8 cellular contexts compared by ENCODE assay signal in the genomic region with DNA sequence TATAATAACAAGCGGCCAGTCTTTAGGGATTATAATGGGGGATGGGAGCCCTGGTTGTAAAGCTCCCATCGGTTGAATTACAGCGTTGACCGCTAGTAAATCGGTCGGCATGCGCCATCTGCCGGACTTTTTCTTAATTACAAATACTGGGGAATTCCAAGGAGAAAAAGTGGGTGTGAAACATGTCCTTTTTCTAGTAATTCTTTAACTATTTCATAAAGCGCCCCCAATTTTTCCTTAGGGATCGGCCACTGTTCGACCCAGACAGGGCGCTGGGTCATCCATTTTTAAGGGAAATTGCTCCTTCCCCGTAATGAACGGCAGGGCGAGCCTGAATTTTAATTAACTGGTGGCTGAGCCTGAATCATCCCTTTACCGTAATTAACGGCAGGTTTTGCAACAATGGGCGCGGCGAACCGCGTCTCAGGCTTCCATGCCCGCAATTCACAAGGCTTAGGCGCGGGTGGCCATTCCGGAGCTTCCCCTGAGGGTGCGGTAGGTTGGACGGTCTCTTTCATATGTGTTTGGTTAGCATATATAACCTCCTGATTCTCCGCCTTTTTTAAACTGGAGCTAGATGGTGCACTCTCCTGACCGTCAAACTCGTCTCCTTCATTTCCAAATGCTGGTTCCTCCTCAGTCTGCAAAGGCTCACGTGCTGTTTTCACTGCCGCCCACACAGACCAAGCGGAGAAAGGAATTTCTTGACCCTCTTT. TPM values are rescaled to one million over a fixed set of nuclear protein-coding genes. Genes with fewer than 3 reads are reported as not detected.
A peak's percentile ranks its signal among the peaks of the same experiment; 100 is the strongest.
DNase-seq lines count a peak whose midpoint lies in the region; ATAC-seq, FAIRE-seq and TF ChIP-seq lines count a peak whose summit lies in the region.

No MANE protein-coding gene starts in this region.

- DNase-seq in A172 (ENCODE audit: low spot score) (peak; percentile 76), GM19239 (ENCODE audit: insufficient read length, low spot score) (no peak), NCI-H2227 (lab: John Stamatoyannopoulos, UW; ENCODE audit: unreplicated experiment) (peak; percentile 85), coronary artery (ENCODE audit: low spot score) (no peak), kidney tubule cell (ENCODE audit: low spot score) (peak; percentile 63)
- DNase-seq in activated CD4-positive, alpha-beta T cell treated with anti-CD3 and anti-CD28 coated beads for 24 hours (ENCODE audit: low read depth in 2 of 2) = peak; percentile 49 to 54
- peak; percentile 32 to 44 (median 40) for DNase-seq in stimulated activated CD4-positive, alpha-beta T cell treated with anti-CD3 and anti-CD28 coated beads, Interleukin-1b, Interleukin-23, amount 100 ng/mL, for 24 hours (ENCODE audit: low read depth in 4 of 4, low spot score in 1 of 4)

- no peak overlapping the region for H3K27ac ChIP-seq in coronary artery

- H3K4me3 ChIP-seq in coronary artery = peak overlapping the region; percentile 29

- FAIRE-seq in GM19239 (lab: Jason Lieb, UNC) = peak; percentile 76

- no peak for TF ChIP-seq CTCF in coronary artery (IDR thresholded peaks at IDR 0.05)

- no peak for ATAC-seq in GM21381 (IDR thresholded peaks at IDR 0.05; ENCODE audit: unreplicated experiment)

RNA-seq across cellular contexts. Expression of a gene that starts 30.2 kb away (rescaled TPM):
- total RNA-seq in A172 (2014; rRNA removed; shearing (Covaris generic)) = 20.2 and 21.1 TPM in 2 replicates

RNA-seq across cellular contexts. Expression of a gene that starts 36.8 kb away (rescaled TPM):
- 0.12 TPM in 1 of 2 replicates, not detected in the other for total RNA-seq in A172 (2014; rRNA removed; shearing (Covaris generic))

RNA-seq across cellular contexts. Expression of a gene that starts 52.5 kb away (rescaled TPM):
- not detected in 2 replicates for total RNA-seq in A172 (2014; rRNA removed; shearing (Covaris generic))

Comparison
In these comparisons a context has a peak if more than half of its experiments do, and no peak if none do; other contexts are left out.
1. DNase-seq: peak in A172 (single experiment), NCI-H2227 (single experiment), activated CD4-positive, alpha-beta T cell treated with anti-CD3 and anti-CD28 coated beads for 24 hours (2 of 2), kidney tubule cell (single experiment) and stimulated activated CD4-positive, alpha-beta T cell treated with anti-CD3 and anti-CD28 coated beads, Interleukin-1b, Interleukin-23, amount 100 ng/mL, for 24 hours (4 of 4); none in GM19239 (single experiment) and coronary artery (single experiment).